Comparison of ENCODE assay signal across 10 cellular contexts in the genomic region with DNA sequence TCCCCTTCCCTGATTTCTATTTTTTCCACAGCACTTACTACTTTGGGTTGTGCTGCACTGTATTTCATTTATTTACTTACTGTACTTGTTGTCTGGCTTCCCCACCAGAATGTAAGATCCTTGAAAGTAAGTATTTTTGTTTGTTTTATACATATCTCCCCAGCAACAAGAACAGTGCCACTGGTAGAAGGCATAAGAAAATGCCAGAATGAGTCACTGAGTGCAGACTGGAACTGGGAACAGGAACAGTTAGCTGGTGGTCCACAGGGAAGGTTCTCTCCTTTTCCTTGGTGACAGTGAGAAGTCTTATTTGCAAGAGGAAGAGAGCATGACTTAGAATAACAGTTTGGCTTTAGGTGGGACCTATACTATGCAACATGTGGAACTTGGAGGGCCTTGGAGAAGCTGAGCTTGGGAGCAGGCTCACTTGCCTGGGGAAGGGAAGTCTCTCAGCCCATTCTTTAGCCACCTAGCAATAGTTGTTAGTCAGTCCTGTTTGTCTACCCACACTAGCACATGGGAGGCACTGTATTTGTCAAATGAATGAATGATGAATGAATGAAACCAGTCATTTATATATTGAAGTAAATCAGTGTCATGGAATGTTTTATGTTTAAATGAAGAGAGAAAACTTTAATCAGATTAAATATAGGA.
A peak's percentile ranks its signal among the peaks of the same experiment; 100 is the strongest.
DNase-seq lines count a peak whose midpoint lies in the region; ATAC-seq and TF ChIP-seq lines count a peak whose summit lies in the region.
"Had no signal": no experiment of that assay in that cellular context is flagged by ENCODE, and none has a peak within 500 bp of the region (broad histone marks: within the 10 kb centered on the region; RNA-seq: fewer than 3 reads in every experiment).

No MANE protein-coding gene starts in this region.

- no peak overlapping the region for H3K27ac ChIP-seq in AG04450 (ENCODE audit: low read depth, low read length)
- H3K27ac ChIP-seq: thoracic aorta had no signal

- H3K9me3 ChIP-seq in AG04450 (ENCODE audit: control insufficient read depth, insufficient read depth, low read length), result no peaks in the 10 kb centered on the region; the same call in 1 of the 2 replicates
- H3K9me3 ChIP-seq: thoracic aorta had no signal

- H3K4me3 ChIP-seq in AG04450 (ENCODE audit: low read depth, low read length) (no peak overlapping the region), epithelial cell of esophagus (ENCODE audit: low read length) (no peak overlapping the region)
- H3K4me3 ChIP-seq: thoracic aorta had no signal

- DNase-seq in AG04450 (ENCODE audit: low read depth, low spot score) (peak; percentile 18), epithelial cell of esophagus (ENCODE audit: low read depth) (peak; percentile 61), iPS-NIHi7 (ENCODE audit: extremely low spot score) (no peak), C1 segment of cervical spinal cord (lab: John Stamatoyannopoulos, UW) (no peak), SHP77 (lab: John Stamatoyannopoulos, UW) (no peak), Ammon's horn (ENCODE audit: low spot score) (no peak)
- DNase-seq: DND-41 had no signal

- POLR2A ChIA-PET in AG04450 (lab: Yijun Ruan, JAX), result no interaction called here

- CTCF ChIA-PET in AG04450 (lab: Charles Lee), result no interaction called here

- H3K27me3 ChIP-seq in AG04450 (ENCODE audit: control insufficient read depth, insufficient read depth, low read length), result no peaks in the 10 kb centered on the region

- ATAC-seq in GM19023 (IDR thresholded peaks at IDR 0.05; ENCODE audit: unreplicated experiment) (peak; percentile 34), HG03139 (IDR thresholded peaks at IDR 0.05; ENCODE audit: unreplicated experiment) (peak; percentile 22)

- TF ChIP-seq CTCF in AG04450 (IDR thresholded peaks at IDR 0.05; ENCODE audit: low read depth, low read length) (no peak), epithelial cell of esophagus (IDR thresholded peaks at IDR 0.05; ENCODE audit: insufficient read depth, low read depth, low read length, missing control alignments) (no peak)

Comparison
In these comparisons a context has a peak if more than half of its experiments do, and no peak if none do; other contexts are left out.
1. DNase-seq: peak in AG04450 (single experiment) and epithelial cell of esophagus (single experiment); none in iPS-NIHi7 (single experiment), C1 segment of cervical spinal cord (0 of 14), SHP77 (0 of 2) and Ammon's horn (single experiment).